ENCODE assay signal across 26 cellular contexts in genomic region chr3:144524531-144524930, GRCh38.
"Had no signal": no experiment of that assay in that cellular context is flagged by ENCODE, and none has a peak within 500 bp of the region (broad histone marks: within the 10 kb centered on the region; RNA-seq: fewer than 3 reads in every experiment).

No MANE protein-coding gene starts in this region.

- H2AFZ ChIP-seq: neural progenitor cell, parathyroid adenoma had no signal

- H3K27ac ChIP-seq: cardiac muscle cell, coronary artery, dorsolateral prefrontal cortex, gastrocnemius medialis, left lung, lower lobe of right lung, neural progenitor cell, parathyroid adenoma, right atrium auricular region, vagina had no signal

- H3K9ac ChIP-seq: neural progenitor cell, parathyroid adenoma had no signal

- H3K4me1 ChIP-seq: gastrocnemius medialis, left lung, lower lobe of right lung, neural progenitor cell, right atrium auricular region, vagina had no signal

- H3K79me2 ChIP-seq: parathyroid adenoma had no signal

- ATAC-seq: activated CD4-positive, alpha-beta T cell treated with anti-CD3 and anti-CD28 coated beads for 36 hours; activated CD8-positive, alpha-beta memory T cell treated with anti-CD3 and anti-CD28 coated beads, Interleukin-2, amount 10 ng/mL, durations not matched to agents 7 days and 5 days; activated CD8-positive, alpha-beta T cell treated with anti-CD3 and anti-CD28 coated beads, Interleukin-2, amount 10 ng/mL, durations not matched to agents 7 days and 5 days; activated naive CD4-positive, alpha-beta T cell treated with anti-CD3 and anti-CD28 coated beads, Interleukin-2, amount 50 U/mL, for 72 hours; gastrocnemius medialis; left lung; lower lobe of right lung; natural killer cell; stimulated activated effector memory CD8-positive, alpha-beta T cell treated with anti-CD3 and anti-CD28 coated beads, Interleukin-12 subunit alpha, Interleukin-12 subunit beta, amount 100 ng/mL, for 72 hours had no signal

- H3K4me2 ChIP-seq: neural progenitor cell had no signal

- H3K27me3 ChIP-seq: cardiac muscle cell, dorsolateral prefrontal cortex, gastrocnemius medialis, left lung, neural progenitor cell, right atrium auricular region, vagina had no signal

- H3K36me3 ChIP-seq: cardiac muscle cell, gastrocnemius medialis, left lung, lower lobe of right lung, neural progenitor cell, right atrium auricular region, vagina had no signal

- H3K9me3 ChIP-seq: gastrocnemius medialis, left lung, lower lobe of right lung, right atrium auricular region, vagina had no signal

- H3K4me3 ChIP-seq: cardiac muscle cell, coronary artery, dorsolateral prefrontal cortex, gastrocnemius medialis, left lung, lower lobe of right lung, neural progenitor cell, right atrium auricular region, vagina had no signal

- DNase-seq: activated CD4-positive, alpha-beta T cell treated with anti-CD3 and anti-CD28 coated beads for 36 hours; activated CD4-positive, CD25-positive, alpha-beta regulatory T cell; activated CD8-positive, alpha-beta memory T cell treated with anti-CD3 and anti-CD28 coated beads, Interleukin-2, amount 10 ng/mL, durations not matched to agents 7 days and 5 days; activated CD8-positive, alpha-beta T cell treated with anti-CD3 and anti-CD28 coated beads, Interleukin-2, amount 10 ng/mL, durations not matched to agents 7 days and 5 days; activated T-cell treated with anti-CD3 and anti-CD28 coated beads, Interleukin-2, amount 50 U/mL, for 48 hours; cerebellar nuclear complex; dorsolateral prefrontal cortex; effector memory CD4-positive, alpha-beta T cell; gastrocnemius medialis; glutamatergic neuron; left lung; lower lobe of right lung; mesenchymal stem cell; natural killer cell; occipital lobe; stimulated activated CD4-positive, alpha-beta T cell treated with anti-CD3 and anti-CD28 coated beads, Interleukin-2, amount 100 ng/mL, for 48 hours; substantia nigra; T-helper 2 cell had no signal
